ENCODE assay signal across 1 cellular context in the genomic region with DNA sequence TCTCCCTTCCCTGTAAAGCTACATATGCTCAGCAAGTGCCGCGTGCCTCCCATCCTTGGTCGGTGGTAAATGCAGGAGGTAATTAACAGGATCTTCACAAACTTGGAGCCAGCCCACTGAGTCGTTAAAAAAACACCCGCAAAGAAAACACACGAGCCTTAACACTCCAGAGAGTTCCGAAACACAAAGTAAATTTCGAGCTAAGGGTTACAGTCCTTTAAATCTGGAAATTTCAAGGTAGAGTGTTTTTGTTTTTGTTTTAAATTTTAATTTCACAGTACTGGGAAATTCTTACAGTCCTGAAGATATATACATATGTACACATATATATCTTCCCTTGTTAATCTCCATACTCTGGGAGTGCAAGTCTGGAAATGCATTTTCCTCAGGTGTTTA.
TF ChIP-seq lines count a peak whose summit lies in the region.

No MANE protein-coding gene starts in this region.

TF ChIP-seq in SK-N-SH, 30 proteins besides CTCF, POLR2A, EP300 and RAD21 (continued from another document):
- TF ChIP-seq ZBTB33 (IDR thresholded peaks at IDR 0.05; ENCODE audit: borderline replicate concordance, low read depth) = no peak
